1 cellular context compared by ENCODE assay signal in the genomic region with DNA sequence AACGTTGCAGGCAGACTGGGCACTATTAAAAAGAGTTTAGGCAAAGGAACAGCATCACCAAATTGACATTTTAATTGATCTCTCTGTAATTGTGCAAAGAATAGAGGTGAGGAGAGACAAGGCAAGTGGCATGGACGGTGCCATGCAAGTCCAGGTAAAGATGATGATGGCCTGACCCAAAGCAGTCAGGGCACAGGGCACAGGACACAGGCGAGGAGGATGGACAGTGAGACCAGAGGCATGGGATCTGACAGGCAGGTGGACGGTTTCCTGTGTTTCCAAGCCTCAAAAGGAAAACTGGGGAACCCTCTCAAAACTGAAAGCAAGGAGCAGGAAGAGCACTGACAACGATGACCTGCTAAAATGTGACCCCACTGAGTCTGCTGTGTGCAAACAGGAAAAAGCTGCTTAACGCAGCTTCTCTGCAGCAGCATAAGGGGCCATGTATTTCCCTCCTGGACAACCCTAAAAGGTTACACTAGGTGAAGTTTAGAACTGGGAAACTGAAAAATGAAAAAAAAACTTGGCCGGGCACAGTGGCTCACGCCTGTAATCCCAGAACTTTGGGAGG.
TF ChIP-seq lines count a peak whose summit lies in the region.

No MANE protein-coding gene starts in this region.

TF ChIP-seq in A549, 52 proteins besides CTCF, POLR2A, EP300 and RAD21 (continued from another document):
- TF ChIP-seq, protein P1, sequence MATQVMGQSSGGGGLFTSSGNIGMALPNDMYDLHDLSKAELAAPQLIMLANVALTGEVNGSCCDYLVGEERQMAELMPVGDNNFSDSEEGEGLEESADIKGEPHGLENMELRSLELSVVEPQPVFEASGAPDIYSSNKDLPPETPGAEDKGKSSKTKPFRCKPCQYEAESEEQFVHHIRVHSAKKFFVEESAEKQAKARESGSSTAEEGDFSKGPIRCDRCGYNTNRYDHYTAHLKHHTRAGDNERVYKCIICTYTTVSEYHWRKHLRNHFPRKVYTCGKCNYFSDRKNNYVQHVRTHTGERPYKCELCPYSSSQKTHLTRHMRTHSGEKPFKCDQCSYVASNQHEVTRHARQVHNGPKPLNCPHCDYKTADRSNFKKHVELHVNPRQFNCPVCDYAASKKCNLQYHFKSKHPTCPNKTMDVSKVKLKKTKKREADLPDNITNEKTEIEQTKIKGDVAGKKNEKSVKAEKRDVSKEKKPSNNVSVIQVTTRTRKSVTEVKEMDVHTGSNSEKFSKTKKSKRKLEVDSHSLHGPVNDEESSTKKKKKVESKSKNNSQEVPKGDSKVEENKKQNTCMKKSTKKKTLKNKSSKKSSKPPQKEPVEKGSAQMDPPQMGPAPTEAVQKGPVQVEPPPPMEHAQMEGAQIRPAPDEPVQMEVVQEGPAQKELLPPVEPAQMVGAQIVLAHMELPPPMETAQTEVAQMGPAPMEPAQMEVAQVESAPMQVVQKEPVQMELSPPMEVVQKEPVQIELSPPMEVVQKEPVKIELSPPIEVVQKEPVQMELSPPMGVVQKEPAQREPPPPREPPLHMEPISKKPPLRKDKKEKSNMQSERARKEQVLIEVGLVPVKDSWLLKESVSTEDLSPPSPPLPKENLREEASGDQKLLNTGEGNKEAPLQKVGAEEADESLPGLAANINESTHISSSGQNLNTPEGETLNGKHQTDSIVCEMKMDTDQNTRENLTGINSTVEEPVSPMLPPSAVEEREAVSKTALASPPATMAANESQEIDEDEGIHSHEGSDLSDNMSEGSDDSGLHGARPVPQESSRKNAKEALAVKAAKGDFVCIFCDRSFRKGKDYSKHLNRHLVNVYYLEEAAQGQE (IDR thresholded peaks at IDR 0.05) = no peak
- TF ChIP-seq RFX5 (IDR thresholded peaks at IDR 0.05) (no peak), PHF8 (IDR thresholded peaks at IDR 0.05; ENCODE audit: borderline replicate concordance, low read depth) (no peak), CHD2 (IDR thresholded peaks at IDR 0.05; ENCODE audit: low read length, partially characterized antibody) (no peak), TFCP2L1 (CRISPR knock-in tag; IDR thresholded peaks at IDR 0.05) (no peak), ZSCAN20 (CRISPR knock-in tag; IDR thresholded peaks at IDR 0.05) (no peak), FOXS1 (CRISPR knock-in tag; IDR thresholded peaks at IDR 0.05) (no peak), EHMT2 (IDR thresholded peaks at IDR 0.05; ENCODE audit: low read depth) (no peak), RNF2 (IDR thresholded peaks at IDR 0.05; ENCODE audit: borderline replicate concordance, low read depth) (no peak), MAZ (IDR thresholded peaks at IDR 0.05; ENCODE audit: borderline replicate concordance, low read depth, low read length) (no peak), GATA3 (IDR thresholded peaks at IDR 0.05; ENCODE audit: borderline replicate concordance) (no peak), CBX2 (IDR thresholded peaks at IDR 0.05; ENCODE audit: borderline replicate concordance, low read depth) (no peak)
- TF ChIP-seq, protein P2, sequence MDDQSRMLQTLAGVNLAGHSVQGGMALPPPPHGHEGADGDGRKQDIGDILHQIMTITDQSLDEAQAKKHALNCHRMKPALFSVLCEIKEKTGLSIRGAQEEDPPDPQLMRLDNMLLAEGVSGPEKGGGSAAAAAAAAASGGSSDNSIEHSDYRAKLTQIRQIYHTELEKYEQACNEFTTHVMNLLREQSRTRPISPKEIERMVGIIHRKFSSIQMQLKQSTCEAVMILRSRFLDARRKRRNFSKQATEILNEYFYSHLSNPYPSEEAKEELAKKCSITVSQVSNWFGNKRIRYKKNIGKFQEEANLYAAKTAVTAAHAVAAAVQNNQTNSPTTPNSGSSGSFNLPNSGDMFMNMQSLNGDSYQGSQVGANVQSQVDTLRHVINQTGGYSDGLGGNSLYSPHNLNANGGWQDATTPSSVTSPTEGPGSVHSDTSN (IDR thresholded peaks at IDR 0.05) = no peak
- TF ChIP-seq, protein P3, sequence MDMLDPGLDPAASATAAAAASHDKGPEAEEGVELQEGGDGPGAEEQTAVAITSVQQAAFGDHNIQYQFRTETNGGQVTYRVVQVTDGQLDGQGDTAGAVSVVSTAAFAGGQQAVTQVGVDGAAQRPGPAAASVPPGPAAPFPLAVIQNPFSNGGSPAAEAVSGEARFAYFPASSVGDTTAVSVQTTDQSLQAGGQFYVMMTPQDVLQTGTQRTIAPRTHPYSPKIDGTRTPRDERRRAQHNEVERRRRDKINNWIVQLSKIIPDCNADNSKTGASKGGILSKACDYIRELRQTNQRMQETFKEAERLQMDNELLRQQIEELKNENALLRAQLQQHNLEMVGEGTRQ (IDR thresholded peaks at IDR 0.05) = no peak
- TF ChIP-seq, protein P4, sequence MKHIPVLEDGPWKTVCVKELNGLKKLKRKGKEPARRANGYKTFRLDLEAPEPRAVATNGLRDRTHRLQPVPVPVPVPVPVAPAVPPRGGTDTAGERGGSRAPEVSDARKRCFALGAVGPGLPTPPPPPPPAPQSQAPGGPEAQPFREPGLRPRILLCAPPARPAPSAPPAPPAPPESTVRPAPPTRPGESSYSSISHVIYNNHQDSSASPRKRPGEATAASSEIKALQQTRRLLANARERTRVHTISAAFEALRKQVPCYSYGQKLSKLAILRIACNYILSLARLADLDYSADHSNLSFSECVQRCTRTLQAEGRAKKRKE (CRISPR knock-in tag; IDR thresholded peaks at IDR 0.05; ENCODE audit: low read depth) = no peak
